ENCODE assay signal across 8 cellular contexts in genomic region chr1:192951961-192952460, GRCh38.
DNase-seq lines count a peak whose midpoint lies in the region; ATAC-seq and TF ChIP-seq lines count a peak whose summit lies in the region.

No MANE protein-coding gene starts in this region.

- H3K36me3 ChIP-seq in RWPE2 (ENCODE audit: low read depth) (no peaks in the 10 kb centered on the region), left lung (no peaks in the 10 kb centered on the region)

- no peaks in the 10 kb centered on the region for H3K4me1 Mint-ChIP-seq in activated T-cell treated with anti-CD3 and anti-CD28 coated beads, Interleukin-2, amount 50 U/mL, for 24 hours (ENCODE audit: low read depth)
- H3K4me1 Mint-ChIP-seq in CD4-positive, alpha-beta T cell (ENCODE audit: low read depth) = no peaks in the 10 kb centered on the region

- POLR2A ChIA-PET in CD4-positive, alpha-beta T cell (lab: Charles Lee) = no interaction called here

- DNase-seq in activated T-cell treated with anti-CD3 and anti-CD28 coated beads, Interleukin-2, amount 50 U/mL, for 24 hours = no peak
- no peak for DNase-seq in activated T-cell treated with anti-CD3 and anti-CD28 coated beads, Interleukin-2, amount 50 U/mL, for 1 hour
- DNase-seq in RWPE2 (ENCODE audit: low spot score) (no peak), left lung (no peak), NK-92 (lab: John Stamatoyannopoulos, UW; ENCODE audit: unreplicated experiment) (no peak)
- no peak for DNase-seq in activated naive CD4-positive, alpha-beta T cell treated with anti-CD3 and anti-CD28 coated beads, Interleukin-2, amount 50 U/mL, for 16 hours
- no peak for DNase-seq in CD4-positive, alpha-beta T cell

- H3K4me1 ChIP-seq in RWPE2 (ENCODE audit: insufficient read depth, poor library complexity, severe bottlenecking) = peaks cover 4% of the 10 kb centered on the region
- H3K4me1 ChIP-seq in left lung = peaks cover 0 to 5% of the 10 kb centered on the region in 2 donors

- H3K9me3 Mint-ChIP-seq in activated T-cell treated with anti-CD3 and anti-CD28 coated beads, Interleukin-2, amount 50 U/mL, for 24 hours = no peaks in the 10 kb centered on the region
- no peaks in the 10 kb centered on the region for H3K9me3 Mint-ChIP-seq in CD4-positive, alpha-beta T cell

- H3K36me3 Mint-ChIP-seq in activated T-cell treated with anti-CD3 and anti-CD28 coated beads, Interleukin-2, amount 50 U/mL, for 24 hours (ENCODE audit: low read depth) = no peaks in the 10 kb centered on the region
- peaks cover 9% of the 10 kb centered on the region for H3K36me3 Mint-ChIP-seq in CD4-positive, alpha-beta T cell (ENCODE audit: low read depth)

- no peak overlapping the region for H3K4me3 ChIP-seq in RWPE2 (ENCODE audit: severe bottlenecking)
- H3K4me3 ChIP-seq in left lung = no peak overlapping the region

- ATAC-seq in HG02884 (IDR thresholded peaks at IDR 0.05; ENCODE audit: unreplicated experiment) = peak; percentile 96
- peak; percentile 89 for ATAC-seq in RWPE2 (ENCODE audit: low read depth)
- peak; percentile 76 for ATAC-seq in left lung
- no peak for ATAC-seq in CD4-positive, alpha-beta T cell (ENCODE audit: poor library complexity)

- no peak overlapping the region for H3K27ac ChIP-seq in RWPE2 (ENCODE audit: poor library complexity, severe bottlenecking)
- H3K27ac ChIP-seq in left lung = no peak overlapping the region
- no peak overlapping the region for H3K27ac ChIP-seq in CD4-positive, alpha-beta T cell (ENCODE audit: low read depth, low read length)

- H3K27me3 Mint-ChIP-seq in activated T-cell treated with anti-CD3 and anti-CD28 coated beads, Interleukin-2, amount 50 U/mL, for 24 hours = no peaks in the 10 kb centered on the region
- no peaks in the 10 kb centered on the region for H3K27me3 Mint-ChIP-seq in CD4-positive, alpha-beta T cell

- peak overlapping the region; percentile 35 for H3K27ac Mint-ChIP-seq in activated T-cell treated with anti-CD3 and anti-CD28 coated beads, Interleukin-2, amount 50 U/mL, for 24 hours
- no peak overlapping the region for H3K27ac Mint-ChIP-seq in CD4-positive, alpha-beta T cell

- TF ChIP-seq CTCF in RWPE2 (IDR thresholded peaks at IDR 0.05; ENCODE audit: poor library complexity, severe bottlenecking) = no peak
- TF ChIP-seq CTCF in left lung (IDR thresholded peaks at IDR 0.05) = no peak
- no peak for TF ChIP-seq CTCF in CD4-positive, alpha-beta T cell (IDR thresholded peaks at IDR 0.05)

- no peak overlapping the region for H3K4me3 Mint-ChIP-seq in activated T-cell treated with anti-CD3 and anti-CD28 coated beads, Interleukin-2, amount 50 U/mL, for 24 hours
- H3K4me3 Mint-ChIP-seq in CD4-positive, alpha-beta T cell = no peak overlapping the region

- H3K9me3 ChIP-seq in RWPE2 (ENCODE audit: severe bottlenecking) (no peaks in the 10 kb centered on the region), left lung (no peaks in the 10 kb centered on the region)
- H3K9me3 ChIP-seq in CD4-positive, alpha-beta T cell (ENCODE audit: control insufficient read depth, low read length) = no peaks in the 10 kb centered on the region

- H3K27me3 ChIP-seq in RWPE2 (ENCODE audit: insufficient read depth, poor library complexity, severe bottlenecking) = no peaks in the 10 kb centered on the region
- no peaks in the 10 kb centered on the region for H3K27me3 ChIP-seq in left lung
- H3K27me3 ChIP-seq in CD4-positive, alpha-beta T cell (ENCODE audit: control insufficient read depth, insufficient read depth, low read length) = no peaks in the 10 kb centered on the region

- CTCF ChIA-PET in CD4-positive, alpha-beta T cell (lab: Charles Lee) = interaction anchor here (0.8 to 1.2 kb wide), 2 partner anchors 14 to 22 kb away, joined by 4 read pairs; no protein-coding TSS in a partner anchor

- intact Hi-C loops in left lung (cut with DNase I) = no loop called here
- intact Hi-C loops in CD4-positive, alpha-beta T cell (cut with DNase I, micrococcal nuclease) = no loop called here
